Comparison of ENCODE assay signal across 12 cellular contexts in the genomic region with DNA sequence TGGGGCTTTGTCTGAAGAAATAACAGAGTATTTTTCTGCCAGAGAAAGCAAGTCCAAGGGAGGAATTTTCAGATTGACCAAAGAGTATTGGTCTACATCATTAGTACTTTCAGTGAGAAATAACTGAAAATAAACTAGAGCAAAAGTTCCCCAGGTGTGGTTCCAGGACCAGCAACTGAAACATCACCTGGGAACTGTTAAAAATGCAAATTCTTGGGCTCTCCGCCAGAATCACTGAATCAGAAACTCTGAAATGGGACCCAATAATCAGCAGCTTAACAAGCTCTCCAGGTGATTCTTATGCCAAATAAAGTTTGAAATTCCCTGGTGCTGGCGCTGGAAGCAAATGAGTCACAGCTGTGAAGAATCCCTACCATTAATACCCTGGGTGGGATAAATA. TPM values are rescaled to one million over a fixed set of nuclear protein-coding genes. Genes with fewer than 3 reads are reported as not detected.
DNase-seq lines count a peak whose midpoint lies in the region; ATAC-seq and TF ChIP-seq lines count a peak whose summit lies in the region.
"Had no signal": no experiment of that assay in that cellular context is flagged by ENCODE, and none has a peak within 500 bp of the region (broad histone marks: within the 10 kb centered on the region; RNA-seq: fewer than 3 reads in every experiment).

No MANE protein-coding gene starts in this region.

- H3K27me3 ChIP-seq in DOHH2 (ENCODE audit: control insufficient read depth, low read length) (no peaks in the 10 kb centered on the region), mammary epithelial cell (ENCODE audit: insufficient read depth, low read length) (no peaks in the 10 kb centered on the region)

- intact Hi-C loops in mammary epithelial cell (cut with micrococcal nuclease) = loop anchor here (1.0 kb wide), 1 partner anchor 225 kb away; no protein-coding TSS in a partner anchor

- 0 out of 2 replicates have a peak, but pooled peaks cover 5% of the 10 kb centered on the region for H3F3A ChIP-seq in DOHH2 (ENCODE audit: control insufficient read depth, insufficient read depth)

- H3K4me1 ChIP-seq in DOHH2 (ENCODE audit: control insufficient read depth, low read length) (peaks cover 44% of the 10 kb centered on the region), mammary epithelial cell (ENCODE audit: insufficient read depth, low read length) (no peaks in the 10 kb centered on the region)

- H3K4me3 ChIP-seq in DOHH2 (ENCODE audit: low read length) (peak overlapping the region; percentile 45), mammary epithelial cell (replicated peaks in 1 of 3; ENCODE audit: insufficient read depth in 1 of 3, low read depth in 2 of 3, low read length in 3 of 3) (no peak overlapping the region)
- H3K4me3 ChIP-seq: skin epidermis had no signal

- no peaks in the 10 kb centered on the region for H3K79me2 ChIP-seq in DOHH2 (ENCODE audit: control insufficient read depth, low read length)
- H3K79me2 ChIP-seq in mammary epithelial cell (ENCODE audit: insufficient read depth, low read length) = no peaks in the 10 kb centered on the region

- dilution Hi-C loops in mammary epithelial cell (cut with HindIII; ENCODE audit: low sequenced_read_pairs) = no loop called here

- H3K9me2 ChIP-seq in DOHH2 (replicated peaks; ENCODE audit: control insufficient read depth, low read length) = no peaks in the 10 kb centered on the region

- H4K20me1 ChIP-seq in DOHH2 (ENCODE audit: control insufficient read depth, insufficient read depth, low read depth, low read length) = no peaks in the 10 kb centered on the region
- no peaks in the 10 kb centered on the region for H4K20me1 ChIP-seq in mammary epithelial cell (ENCODE audit: insufficient read depth, low read length)

- no peak overlapping the region for H3K9ac ChIP-seq in mammary epithelial cell (ENCODE audit: insufficient read depth, low read length)

- CTCF ChIA-PET in mammary epithelial cell (lab: Charles Lee; ENCODE audit: low non-redundant PET) = no interaction called here

- H3K36me3 ChIP-seq in DOHH2 (ENCODE audit: control insufficient read depth, low read length) = peaks cover 20% of the 10 kb centered on the region
- H3K36me3 ChIP-seq in mammary epithelial cell (ENCODE audit: insufficient read depth, low read length) = no peaks in the 10 kb centered on the region

- H3K9me3 ChIP-seq in DOHH2 (ENCODE audit: control insufficient read depth, insufficient read depth, low read length) (peaks cover 30% of the 10 kb centered on the region), mammary epithelial cell (replicated peaks; ENCODE audit: insufficient read depth, low read length) (no peaks in the 10 kb centered on the region)

- in situ Hi-C loops in mammary epithelial cell (cut with MboI; ENCODE audit: low sequenced_read_pairs in 2 of 2) = loop anchor here in 1 of 2 donors (25.0 kb wide), 2 partner anchors 320 to 520 kb away; a partner anchor contains a TSS

- DNase-seq in mammary epithelial cell (peak; percentile 65), erythroblast (lab: John Stamatoyannopoulos, UW) (no peak), SW480 (ENCODE audit: low spot score) (no peak), KG1 (lab: John Stamatoyannopoulos, UW) (no peak), NCI-H2029 treated with DMSO at 0.1 percent for 48 hours (lab: John Stamatoyannopoulos, UW) (no peak)
- DNase-seq: activated CD4-positive, alpha-beta T cell treated with anti-CD3 and anti-CD28 coated beads, Interleukin-2, amount 50 U/mL, for 48 hours; dermis blood vessel endothelial cell; left colon had no signal

- peak; percentile 73 for ATAC-seq in GM21529 (IDR thresholded peaks at IDR 0.05; ENCODE audit: unreplicated experiment)
- peak; percentile 43 for ATAC-seq in HG03565 (IDR thresholded peaks at IDR 0.05; ENCODE audit: unreplicated experiment)
- ATAC-seq: left colon had no signal

- H2AFZ ChIP-seq in mammary epithelial cell (ENCODE audit: low read depth, low read length) = no peak overlapping the region

- WGBS in mammary epithelial cell (ENCODE audit: low coverage, missing lambda C conversion rate) = 93% methylated on average over 2 of the region's 2 CpGs

- peak overlapping the region; percentile 75 for H3K27ac ChIP-seq in DOHH2 (ENCODE audit: low read depth, low read length)
- no peak overlapping the region for H3K27ac ChIP-seq in mammary epithelial cell (ENCODE audit: insufficient read depth, low read depth, low read length)

- H3K4me2 ChIP-seq in DOHH2 (ENCODE audit: low read length) = peak overlapping the region; percentile 55
- H3K4me2 ChIP-seq in mammary epithelial cell (ENCODE audit: insufficient read depth, low read depth, low read length) = no peak overlapping the region

- TF ChIP-seq CTCF in DOHH2 (IDR thresholded peaks at IDR 0.05; ENCODE audit: low read depth, low read length, poor library complexity, severe bottlenecking) = no peak
- no peak for TF ChIP-seq CTCF in mammary epithelial cell (conservative IDR thresholded peaks at IDR 0.05 in 1 of 2, IDR thresholded peaks at IDR 0.05 in 1 of 2; ENCODE audit: extremely low read depth in 1 of 2, insufficient read depth in 1 of 2, low read depth in 1 of 2, low read length in 2 of 2)

- no TSS peak for BruUV-seq in mammary epithelial cell (replicated peaks; lab: Mats Ljungman, UMichigan)

- TF ChIP-seq POLR2A in erythroblast (IDR thresholded peaks at IDR 0.05; ENCODE audit: low read length) = no peak

RNA-seq across cellular contexts. Expression of a gene that starts 52.1 kb away (rescaled TPM):
- 1 to 10 TPM in 1 of 2 donors, under 1 TPM in 1; 0.80 to 2.5 TPM for total RNA-seq in mammary epithelial cell
- 1.5 TPM for polyA plus RNA-seq in mammary epithelial cell
- 36.5 TPM for polyA minus RNA-seq in mammary epithelial cell

RNA-seq across cellular contexts. Expression of a gene that starts 55.6 kb away (rescaled TPM):
- 10 to 100 TPM; 10.7 to 28.0 TPM for total RNA-seq in mammary epithelial cell
- polyA plus RNA-seq in mammary epithelial cell = 20.7 TPM
- 7.2 TPM for polyA minus RNA-seq in mammary epithelial cell
